8 cellular contexts compared by ENCODE assay signal in the genomic region with DNA sequence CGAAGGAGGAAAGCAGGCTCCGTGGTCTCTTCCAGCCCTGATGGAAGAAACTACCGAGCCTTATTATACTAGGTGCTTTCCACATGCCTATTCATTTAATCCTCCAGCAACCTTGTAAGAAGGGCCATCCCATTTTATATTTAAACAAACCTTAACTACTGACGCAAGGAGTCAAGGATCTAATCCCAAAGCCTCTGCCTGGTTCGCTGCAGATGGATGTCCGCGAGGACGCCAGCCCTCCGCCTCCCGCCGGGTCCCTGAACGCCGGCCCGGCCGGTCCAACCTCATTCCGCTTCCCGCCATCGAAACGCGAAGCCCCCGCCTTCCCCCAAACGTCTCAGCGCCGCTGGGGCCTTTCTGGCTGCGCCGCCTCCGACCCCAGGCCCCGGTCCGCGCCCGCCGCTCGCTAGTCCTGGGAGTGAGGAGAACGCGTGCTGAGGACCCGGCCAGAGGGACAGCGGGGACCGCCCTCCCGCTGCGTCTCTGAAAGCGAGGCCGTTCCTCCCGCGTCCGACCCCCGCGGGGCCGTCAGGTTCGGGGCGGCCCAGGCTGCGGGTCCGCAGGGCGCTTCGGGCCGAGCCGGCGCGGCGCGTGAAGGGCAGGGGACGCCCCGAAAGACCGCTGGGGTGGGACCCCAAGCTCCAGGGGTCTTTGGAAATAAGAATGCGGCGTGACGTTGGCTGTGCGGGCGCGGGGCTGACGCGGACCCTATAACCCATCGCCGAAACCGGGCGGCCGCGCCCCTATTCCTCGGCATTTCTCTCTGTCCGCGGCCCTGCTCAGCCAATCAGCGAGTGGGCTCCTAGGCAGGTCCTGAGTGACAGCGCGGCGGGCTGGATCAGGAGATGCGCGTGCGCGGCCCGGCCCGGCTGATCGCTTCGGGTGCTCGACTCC. TPM values are rescaled to one million over a fixed set of nuclear protein-coding genes. Genes with fewer than 3 reads are reported as not detected.
DNase-seq lines count a peak whose midpoint lies in the region; ATAC-seq, FAIRE-seq and TF ChIP-seq lines count a peak whose summit lies in the region.

No MANE protein-coding gene starts in this region.

- TF ChIP-seq CTCF in fibroblast of mammary gland (conservative IDR thresholded peaks at IDR 0.05; ENCODE audit: control insufficient read depth, insufficient read depth, low read depth, low read length) (no peak), natural killer cell (IDR thresholded peaks at IDR 0.05) (no peak)

- H3K4me3 ChIP-seq in fibroblast of mammary gland (ENCODE audit: control insufficient read depth, low read depth, low read length) = peak overlapping the region; percentile 65

- H3K27me3 Mint-ChIP-seq in activated T-helper 2 cell treated with anti-CD3 and anti-CD28 coated beads, Interferon-gamma antibody, Interleukin-2, Interleukin-4, amounts not matched to agents 10 μg/mL and 5 μg/mL and 100 μg/mL, durations not matched to agents 14 hours and 24 hours and 36 hours (ENCODE audit: low read depth) = no peaks in the 10 kb centered on the region
- H3K27me3 Mint-ChIP-seq in natural killer cell (ENCODE audit: low read depth in 2 of 2) = no peaks in the 10 kb centered on the region
- H3K27me3 Mint-ChIP-seq in stimulated activated memory B cell treated with anti-CD40 and anti-IgM and Interleukin-4, amounts not matched to agents 10 μg/mL and 1 μg/mL and 100 μg/mL, for 72 hours = no peaks in the 10 kb centered on the region

- H3K27ac Mint-ChIP-seq in activated T-helper 2 cell treated with anti-CD3 and anti-CD28 coated beads, Interferon-gamma antibody, Interleukin-2, Interleukin-4, amounts not matched to agents 10 μg/mL and 5 μg/mL and 100 μg/mL, durations not matched to agents 14 hours and 24 hours and 36 hours = peak overlapping the region; percentile 90
- H3K27ac Mint-ChIP-seq in natural killer cell = peak overlapping the region; percentile 18 to 82
- H3K27ac Mint-ChIP-seq in stimulated activated memory B cell treated with anti-CD40 and anti-IgM and Interleukin-4, amounts not matched to agents 10 μg/mL and 1 μg/mL and 100 μg/mL, for 72 hours = peak overlapping the region; percentile 75

- peak; percentile 26 for FAIRE-seq in RCC 7860 (lab: Jason Lieb, UNC)

- no peaks in the 10 kb centered on the region for H3K9me3 Mint-ChIP-seq in activated T-helper 2 cell treated with anti-CD3 and anti-CD28 coated beads, Interferon-gamma antibody, Interleukin-2, Interleukin-4, amounts not matched to agents 10 μg/mL and 5 μg/mL and 100 μg/mL, durations not matched to agents 14 hours and 24 hours and 36 hours
- no peaks in the 10 kb centered on the region for H3K9me3 Mint-ChIP-seq in natural killer cell
- H3K9me3 Mint-ChIP-seq in stimulated activated memory B cell treated with anti-CD40 and anti-IgM and Interleukin-4, amounts not matched to agents 10 μg/mL and 1 μg/mL and 100 μg/mL, for 72 hours = no peaks in the 10 kb centered on the region

- peak; percentile 87 to 89 (median 88) for ATAC-seq in natural killer cell
- ATAC-seq in stimulated activated memory B cell treated with anti-CD40 and anti-IgM and Interleukin-4, amounts not matched to agents 10 μg/mL and 1 μg/mL and 100 μg/mL, for 72 hours = peak; percentile 97

- DNase-seq in DMS79 (lab: John Stamatoyannopoulos, UW) (peak; percentile 88), GOT3 (lab: John Stamatoyannopoulos, UW) (peak; percentile 67), LHCN-M2 (ENCODE audit: low read depth) (peak; percentile 90), RCC 7860 (ENCODE audit: low spot score) (peak; percentile 90), fibroblast of mammary gland (ENCODE audit: low read depth) (peak; percentile 85), natural killer cell (peak; percentile 86)
- DNase-seq in activated T-helper 2 cell treated with anti-CD3 and anti-CD28 coated beads, Interferon-gamma antibody, Interleukin-2, Interleukin-4, amounts not matched to agents 10 μg/mL and 5 μg/mL and 100 μg/mL, durations not matched to agents 14 hours and 24 hours and 36 hours (ENCODE audit: low spot score) = peak; percentile 91

- H3K36me3 Mint-ChIP-seq in activated T-helper 2 cell treated with anti-CD3 and anti-CD28 coated beads, Interferon-gamma antibody, Interleukin-2, Interleukin-4, amounts not matched to agents 10 μg/mL and 5 μg/mL and 100 μg/mL, durations not matched to agents 14 hours and 24 hours and 36 hours (ENCODE audit: low read depth) = peaks cover 28% of the 10 kb centered on the region
- H3K36me3 Mint-ChIP-seq in natural killer cell = no peaks in the 10 kb centered on the region
- no peaks in the 10 kb centered on the region for H3K36me3 Mint-ChIP-seq in stimulated activated memory B cell treated with anti-CD40 and anti-IgM and Interleukin-4, amounts not matched to agents 10 μg/mL and 1 μg/mL and 100 μg/mL, for 72 hours

- H3K4me1 Mint-ChIP-seq in activated T-helper 2 cell treated with anti-CD3 and anti-CD28 coated beads, Interferon-gamma antibody, Interleukin-2, Interleukin-4, amounts not matched to agents 10 μg/mL and 5 μg/mL and 100 μg/mL, durations not matched to agents 14 hours and 24 hours and 36 hours (ENCODE audit: low read depth) = peaks cover 57% of the 10 kb centered on the region
- H3K4me1 Mint-ChIP-seq in natural killer cell = peaks cover 50 to 59% of the 10 kb centered on the region in 2 donors
- H3K4me1 Mint-ChIP-seq in stimulated activated memory B cell treated with anti-CD40 and anti-IgM and Interleukin-4, amounts not matched to agents 10 μg/mL and 1 μg/mL and 100 μg/mL, for 72 hours = peaks cover 57% of the 10 kb centered on the region

- H3K4me3 Mint-ChIP-seq in activated T-helper 2 cell treated with anti-CD3 and anti-CD28 coated beads, Interferon-gamma antibody, Interleukin-2, Interleukin-4, amounts not matched to agents 10 μg/mL and 5 μg/mL and 100 μg/mL, durations not matched to agents 14 hours and 24 hours and 36 hours (ENCODE audit: low read depth) = peak overlapping the region; percentile 89
- H3K4me3 Mint-ChIP-seq in natural killer cell = peak overlapping the region; percentile 92
- H3K4me3 Mint-ChIP-seq in stimulated activated memory B cell treated with anti-CD40 and anti-IgM and Interleukin-4, amounts not matched to agents 10 μg/mL and 1 μg/mL and 100 μg/mL, for 72 hours = peak overlapping the region; percentile 80

- intact Hi-C loops in activated T-helper 2 cell treated with anti-CD3 and anti-CD28 coated beads, Interferon-gamma antibody, Interleukin-2, Interleukin-4, amounts not matched to agents 10 μg/mL and 5 μg/mL and 100 μg/mL, durations not matched to agents 14 hours and 24 hours and 36 hours (cut with micrococcal nuclease) = loop anchor here (1.0 to 10.0 kb wide), 7 partner anchors 35 to 1176 kb away; a partner anchor contains a TSS
- intact Hi-C loops in natural killer cell (cut with micrococcal nuclease) = loop anchor here (5.0 kb wide), 1 partner anchor 36 kb away; a partner anchor contains a TSS

RNA-seq across cellular contexts. Expression of a gene that starts 0.4 kb away (rescaled TPM):
- total RNA-seq in LHCN-M2 (2014; rRNA removed) = 3.8 and 6.9 TPM in 2 replicates
- polyA plus RNA-seq in LHCN-M2 (2012) = 9.5 TPM
- 50.2 and 54.3 TPM in 2 replicates for total RNA-seq in activated T-helper 2 cell treated with anti-CD3 and anti-CD28 coated beads, Interferon-gamma antibody, Interleukin-2, Interleukin-4, amounts not matched to agents 10 μg/mL and 5 μg/mL and 100 μg/mL, durations not matched to agents 14 hours and 24 hours and 36 hours
- total RNA-seq in natural killer cell = 10 to 100 TPM; 23.2 to 39.4 (median 34.9) TPM

RNA-seq across cellular contexts. Expression of a gene that starts 35.1 kb away (rescaled TPM):
- total RNA-seq in LHCN-M2 (2014; rRNA removed) = 3.0 and 11.8 TPM in 2 replicates
- polyA plus RNA-seq in LHCN-M2 (2012) = 5.9 TPM
- total RNA-seq in activated T-helper 2 cell treated with anti-CD3 and anti-CD28 coated beads, Interferon-gamma antibody, Interleukin-2, Interleukin-4, amounts not matched to agents 10 μg/mL and 5 μg/mL and 100 μg/mL, durations not matched to agents 14 hours and 24 hours and 36 hours = 14.6 and 16.4 TPM in 2 replicates
- 10 to 100 TPM; 21.4 to 28.9 (median 21.7) TPM for total RNA-seq in natural killer cell

Comparison
In these comparisons a context has a peak if more than half of its experiments do, and no peak if none do; other contexts are left out.
1. Peak in every context shown above with its lines: DNase-seq, ATAC-seq and H3K4me3 ChIP-seq.